In genomic region chr11:41978951-41979350, GRCh38 we compare ENCODE assay signal across 20 cellular contexts.
"Had no signal": no experiment of that assay in that cellular context is flagged by ENCODE, and none has a peak within 500 bp of the region (broad histone marks: within the 10 kb centered on the region; RNA-seq: fewer than 3 reads in every experiment).

No MANE protein-coding gene starts in this region.

- H3K4me1 ChIP-seq: adrenal gland, colonic mucosa, gastrocnemius medialis, heart left ventricle, pancreas, spleen, testis, upper lobe of left lung had no signal

- H3K4me3 Mint-ChIP-seq: central memory CD8-positive, alpha-beta T cell; endodermal cell; natural killer cell; stimulated activated memory B cell treated with anti-CD40 and anti-IgM and Interleukin-4, amounts not matched to agents 10 μg/mL and 1 μg/mL and 100 μg/mL, for 72 hours; T-helper 2 cell treated with Interferon-gamma antibody and Interleukin-4, amounts not matched to agents 5 μg/mL and 100 μg/mL, for 36 hours had no signal

- H3K9me3 Mint-ChIP-seq: endodermal cell had no signal

- H3K4me1 Mint-ChIP-seq: central memory CD8-positive, alpha-beta T cell; endodermal cell; natural killer cell; stimulated activated memory B cell treated with anti-CD40 and anti-IgM and Interleukin-4, amounts not matched to agents 10 μg/mL and 1 μg/mL and 100 μg/mL, for 72 hours had no signal

- H3K36me3 ChIP-seq: adrenal gland, colonic mucosa, gastrocnemius medialis, heart left ventricle, neutrophil, pancreas, spleen, upper lobe of left lung had no signal

- H3K4me3 ChIP-seq: adrenal gland, colonic mucosa, gastrocnemius medialis, heart left ventricle, pancreas, spleen, testis, upper lobe of left lung had no signal

- H3K27ac ChIP-seq: adrenal gland, colonic mucosa, gastrocnemius medialis, heart left ventricle, neutrophil, pancreas, spleen, testis, upper lobe of left lung had no signal

- ATAC-seq: activated naive CD4-positive, alpha-beta T cell treated with anti-CD3 and anti-CD28 coated beads, Interleukin-2, amount 50 U/mL, for 72 hours; gastrocnemius medialis; heart left ventricle; left cardiac atrium; natural killer cell; pancreas; sciatic nerve; stimulated activated memory B cell treated with anti-CD40 and anti-IgM and Interleukin-4, amounts not matched to agents 10 μg/mL and 1 μg/mL and 100 μg/mL, for 72 hours had no signal

- H3K36me3 Mint-ChIP-seq: activated naive CD4-positive, alpha-beta T cell treated with anti-CD3 and anti-CD28 coated beads, Interleukin-2, amount 50 U/mL, for 72 hours; natural killer cell; stimulated activated memory B cell treated with anti-CD40 and anti-IgM and Interleukin-4, amounts not matched to agents 10 μg/mL and 1 μg/mL and 100 μg/mL, for 72 hours had no signal

- H3K27me3 Mint-ChIP-seq: central memory CD8-positive, alpha-beta T cell; stimulated activated memory B cell treated with anti-CD40 and anti-IgM and Interleukin-4, amounts not matched to agents 10 μg/mL and 1 μg/mL and 100 μg/mL, for 72 hours had no signal

- H3K9me3 ChIP-seq: adrenal gland, colonic mucosa, gastrocnemius medialis, neutrophil, pancreas, testis had no signal

- DNase-seq: activated CD4-positive, alpha-beta T cell treated with anti-CD3 and anti-CD28 coated beads, Interleukin-2, amount 50 U/mL, for 4 hours; activated gamma-delta T cell; adrenal gland; colonic mucosa; endodermal cell; gastrocnemius medialis; heart left ventricle; left cardiac atrium; natural killer cell; pancreas; spleen; stimulated activated CD4-positive, alpha-beta T cell treated with anti-CD3 and anti-CD28 coated beads, Interleukin-4, amount 100 ng/mL, for 4 hours; testis; upper lobe of left lung had no signal

- H3K27ac Mint-ChIP-seq: activated naive CD4-positive, alpha-beta T cell treated with anti-CD3 and anti-CD28 coated beads, Interleukin-2, amount 50 U/mL, for 72 hours; endodermal cell; natural killer cell; stimulated activated memory B cell treated with anti-CD40 and anti-IgM and Interleukin-4, amounts not matched to agents 10 μg/mL and 1 μg/mL and 100 μg/mL, for 72 hours; T-helper 2 cell treated with Interferon-gamma antibody and Interleukin-4, amounts not matched to agents 5 μg/mL and 100 μg/mL, for 36 hours had no signal

- H3K27me3 ChIP-seq: adrenal gland, colonic mucosa, gastrocnemius medialis, heart left ventricle, neutrophil, pancreas, spleen, testis, upper lobe of left lung had no signal
